11 cellular contexts compared by ENCODE assay signal in the genomic region with DNA sequence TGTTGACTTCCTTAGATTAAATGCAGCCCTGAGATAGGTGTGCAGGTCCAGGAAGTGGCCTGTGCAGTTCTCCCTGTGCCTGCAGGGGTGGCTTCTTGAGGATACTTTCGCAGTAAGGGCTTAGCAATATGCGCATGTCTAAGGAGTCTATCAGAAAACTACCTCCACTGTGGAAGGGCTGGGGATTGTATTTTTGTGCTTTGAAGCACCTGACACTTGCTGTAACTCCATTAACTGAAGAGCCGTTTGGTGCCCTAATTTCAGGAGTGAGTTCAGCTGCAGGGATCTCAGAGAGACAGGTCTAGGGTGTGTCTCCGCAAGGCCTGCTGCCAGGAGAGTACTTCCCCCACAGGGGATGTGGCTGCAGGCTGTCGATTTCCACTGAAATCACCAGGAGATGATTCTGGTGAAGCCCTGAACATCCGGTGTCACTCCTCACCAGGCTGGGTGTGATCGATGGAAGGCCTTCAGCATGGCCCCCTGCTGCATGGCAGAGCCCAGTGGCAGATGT. TPM values are rescaled to one million over a fixed set of nuclear protein-coding genes. Genes with fewer than 3 reads are reported as not detected.
DNase-seq lines count a peak whose midpoint lies in the region; ATAC-seq, FAIRE-seq and TF ChIP-seq lines count a peak whose summit lies in the region.
"Had no signal": no experiment of that assay in that cellular context is flagged by ENCODE, and none has a peak within 500 bp of the region (broad histone marks: within the 10 kb centered on the region; RNA-seq: fewer than 3 reads in every experiment).

No MANE protein-coding gene starts in this region.

- H3K9me3 ChIP-seq in Loucy (ENCODE audit: insufficient read depth, low read depth, low read length) = no peaks in the 10 kb centered on the region
- no peaks in the 10 kb centered on the region for H3K9me3 ChIP-seq in pancreas

- peaks cover 79% of the 10 kb centered on the region for H3K4me1 Mint-ChIP-seq in activated T-helper 2 cell treated with anti-CD3 and anti-CD28 coated beads, Interferon-gamma antibody, Interleukin-2, Interleukin-4, amounts not matched to agents 10 μg/mL and 5 μg/mL and 100 μg/mL, durations not matched to agents 14 hours and 24 hours and 36 hours (ENCODE audit: low read depth)

- peaks cover 97% of the 10 kb centered on the region for H3K79me2 ChIP-seq in Loucy (ENCODE audit: insufficient read depth, low read length)

- intact Hi-C loops in activated T-helper 2 cell treated with anti-CD3 and anti-CD28 coated beads, Interferon-gamma antibody, Interleukin-2, Interleukin-4, amounts not matched to agents 10 μg/mL and 5 μg/mL and 100 μg/mL, durations not matched to agents 14 hours and 24 hours and 36 hours (cut with micrococcal nuclease) = loop anchor here (1.0 to 10.0 kb wide), 4 partner anchors 8 to 785 kb away; no protein-coding TSS in a partner anchor
- intact Hi-C loops in left ventricle myocardium superior (cut with micrococcal nuclease) = no loop called here
- intact Hi-C loops in pancreas (cut with DNase I) = no loop called here

- CTCF ChIA-PET in HEK293T (lab: Yijun Ruan, JAX) = no interaction called here

- H3F3A ChIP-seq in Loucy (ENCODE audit: low read depth) = no peaks in the 10 kb centered on the region

- no peaks in the 10 kb centered on the region for H3K27me3 ChIP-seq in Loucy (ENCODE audit: insufficient read depth, low read length, poor library complexity, severe bottlenecking)
- no peaks in the 10 kb centered on the region for H3K27me3 ChIP-seq in pancreas

- H3K36me3 Mint-ChIP-seq in activated T-helper 2 cell treated with anti-CD3 and anti-CD28 coated beads, Interferon-gamma antibody, Interleukin-2, Interleukin-4, amounts not matched to agents 10 μg/mL and 5 μg/mL and 100 μg/mL, durations not matched to agents 14 hours and 24 hours and 36 hours (ENCODE audit: low read depth) = peaks cover 74% of the 10 kb centered on the region

- peak overlapping the region; percentile 50 for H3K4me2 ChIP-seq in Loucy (ENCODE audit: low read depth, low read length, poor library complexity, severe bottlenecking)

- no peaks in the 10 kb centered on the region for H3K9me2 ChIP-seq in Loucy (replicated peaks; ENCODE audit: low read depth, low read length)

- no peak for FAIRE-seq in pancreas (lab: Jason Lieb, UNC)

- peak overlapping the region; percentile 56 for H3K4me3 Mint-ChIP-seq in activated T-helper 2 cell treated with anti-CD3 and anti-CD28 coated beads, Interferon-gamma antibody, Interleukin-2, Interleukin-4, amounts not matched to agents 10 μg/mL and 5 μg/mL and 100 μg/mL, durations not matched to agents 14 hours and 24 hours and 36 hours (ENCODE audit: low read depth)
- H3K4me3 Mint-ChIP-seq: T-helper 1 cell treated with Interleukin-12 subunit alpha and Interleukin-12 subunit beta and Interleukin-4 antibody, amounts not matched to agents 30 μg/mL and 1 μg/mL, for 36 hours had no signal

- no peak overlapping the region for H2AFZ ChIP-seq in Loucy (ENCODE audit: low read length)

- peak; percentile 40 for DNase-seq in SKM-1 treated with dmso at 0.1 percent for 144 hours (lab: John Stamatoyannopoulos, UW; ENCODE audit: unreplicated experiment)
- no peak for DNase-seq in SKM-1 (lab: John Stamatoyannopoulos, UW; ENCODE audit: unreplicated experiment)
- DNase-seq in activated T-helper 2 cell treated with anti-CD3 and anti-CD28 coated beads, Interferon-gamma antibody, Interleukin-2, Interleukin-4, amounts not matched to agents 10 μg/mL and 5 μg/mL and 100 μg/mL, durations not matched to agents 14 hours and 24 hours and 36 hours (ENCODE audit: low spot score) = peak; percentile 60
- peak; percentile 33 for DNase-seq in stimulated activated naive CD4-positive, alpha-beta T cell treated with Interleukin-2 at 50 U/mL for 16 hours (lab: John Stamatoyannopoulos, UW)
- no peak for DNase-seq in HEK293T (ENCODE audit: extremely low spot score)
- no peak for DNase-seq in left ventricle myocardium superior
- no peak for DNase-seq in pancreas
- DNase-seq: cortex of kidney had no signal

- no peak overlapping the region for H3K27ac ChIP-seq in pancreas

- H3K9me3 Mint-ChIP-seq in activated T-helper 2 cell treated with anti-CD3 and anti-CD28 coated beads, Interferon-gamma antibody, Interleukin-2, Interleukin-4, amounts not matched to agents 10 μg/mL and 5 μg/mL and 100 μg/mL, durations not matched to agents 14 hours and 24 hours and 36 hours = no peaks in the 10 kb centered on the region
- H3K9me3 Mint-ChIP-seq: T-helper 1 cell treated with Interleukin-12 subunit alpha and Interleukin-12 subunit beta and Interleukin-4 antibody, amounts not matched to agents 30 μg/mL and 1 μg/mL, for 36 hours had no signal

- H3K36me3 ChIP-seq in Loucy (ENCODE audit: insufficient read depth, low read length) (peaks cover 26% of the 10 kb centered on the region; the same call in 1 of the 2 replicates), pancreas (no peaks in the 10 kb centered on the region)

- H3K4me3 ChIP-seq in Loucy (ENCODE audit: low read length, poor library complexity, severe bottlenecking) = no peak overlapping the region
- no peak overlapping the region for H3K4me3 ChIP-seq in pancreas
- H3K4me3 ChIP-seq: lung had no signal

- POLR2A ChIA-PET in HEK293T (lab: Yijun Ruan, JAX) = no interaction called here

- H3K4me1 ChIP-seq in Loucy (ENCODE audit: insufficient read depth, low read length, poor library complexity, severe bottlenecking) (peaks cover 68% of the 10 kb centered on the region), pancreas (no peaks in the 10 kb centered on the region)

- no peaks in the 10 kb centered on the region for H4K20me1 ChIP-seq in Loucy (ENCODE audit: insufficient read depth, low read length, poor library complexity, severe bottlenecking)

- no peak overlapping the region for H3K27ac Mint-ChIP-seq in activated T-helper 2 cell treated with anti-CD3 and anti-CD28 coated beads, Interferon-gamma antibody, Interleukin-2, Interleukin-4, amounts not matched to agents 10 μg/mL and 5 μg/mL and 100 μg/mL, durations not matched to agents 14 hours and 24 hours and 36 hours
- H3K27ac Mint-ChIP-seq: T-helper 1 cell treated with Interleukin-12 subunit alpha and Interleukin-12 subunit beta and Interleukin-4 antibody, amounts not matched to agents 30 μg/mL and 1 μg/mL, for 36 hours had no signal

- H3K27me3 Mint-ChIP-seq in activated T-helper 2 cell treated with anti-CD3 and anti-CD28 coated beads, Interferon-gamma antibody, Interleukin-2, Interleukin-4, amounts not matched to agents 10 μg/mL and 5 μg/mL and 100 μg/mL, durations not matched to agents 14 hours and 24 hours and 36 hours (ENCODE audit: low read depth) = no peaks in the 10 kb centered on the region

- no peak overlapping the region for H3K9ac ChIP-seq in Loucy (ENCODE audit: low read depth, low read length, poor library complexity, severe bottlenecking)

- ATAC-seq in left ventricle myocardium superior = no peak
- ATAC-seq in pancreas = no peak

- TF ChIP-seq CTCF in Loucy (conservative IDR thresholded peaks at IDR 0.05; ENCODE audit: low read length) (no peak), pancreas (IDR thresholded peaks at IDR 0.05) (no peak)

- 67 to 68% methylated on average over 7 of the region's 7 CpGs for WGBS in pancreas, 2 donors

TF ChIP-seq in HEK293T, 16 proteins besides CTCF, POLR2A, EP300 and RAD21:
- no peak for TF ChIP-seq PKNOX1 (IDR thresholded peaks at IDR 0.05)
- TF ChIP-seq FOXM1 (IDR thresholded peaks at IDR 0.05; ENCODE audit: borderline replicate concordance) = no peak
- TF ChIP-seq ARNT (IDR thresholded peaks at IDR 0.05) = no peak
- no peak for TF ChIP-seq LEF1 (IDR thresholded peaks at IDR 0.05; ENCODE audit: borderline replicate concordance)
- no peak for TF ChIP-seq SUZ12 (IDR thresholded peaks at IDR 0.05)
- no peak for TF ChIP-seq HDGF (IDR thresholded peaks at IDR 0.05; ENCODE audit: borderline replicate concordance)
- TF ChIP-seq FOXA1 (IDR thresholded peaks at IDR 0.05) = no peak
- TF ChIP-seq FOXK2 (IDR thresholded peaks at IDR 0.05) = no peak
- no peak for TF ChIP-seq CTBP1 (IDR thresholded peaks at IDR 0.05; ENCODE audit: borderline replicate concordance)
- no peak for TF ChIP-seq SP1 (IDR thresholded peaks at IDR 0.05)
- no peak for TF ChIP-seq NFRKB (IDR thresholded peaks at IDR 0.05)
- no peak for TF ChIP-seq BHLHE40 (IDR thresholded peaks at IDR 0.05; ENCODE audit: borderline replicate concordance)
- no peak for TF ChIP-seq L3MBTL2 (conservative IDR thresholded peaks at IDR 0.05)
- TF ChIP-seq TARDBP (IDR thresholded peaks at IDR 0.05) = no peak

RNA-seq across cellular contexts. Expression of gene IKZF1, which starts 35.5 kb away (rescaled TPM):
- 360 and 371 TPM in 2 replicates for total RNA-seq in activated T-helper 2 cell treated with anti-CD3 and anti-CD28 coated beads, Interferon-gamma antibody, Interleukin-2, Interleukin-4, amounts not matched to agents 10 μg/mL and 5 μg/mL and 100 μg/mL, durations not matched to agents 14 hours and 24 hours and 36 hours
- total RNA-seq in left ventricle myocardium superior (3.7 TPM), pancreas (1 to 10 TPM in 5 of 6 donors, under 1 TPM in 1; 0.93 to 8.1 (median 2.6) TPM)
- under 1 TPM; 0.70 to 0.87 TPM for polyA plus RNA-seq in pancreas

Comparison
In these comparisons a context has a peak if more than half of its experiments do, and no peak if none do; other contexts are left out.
1. DNase-seq: peak in SKM-1 treated with dmso at 0.1 percent for 144 hours (single experiment), activated T-helper 2 cell treated with anti-CD3 and anti-CD28 coated beads, Interferon-gamma antibody, Interleukin-2, Interleukin-4, amounts not matched to agents 10 μg/mL and 5 μg/mL and 100 μg/mL, durations not matched to agents 14 hours and 24 hours and 36 hours (single experiment) and stimulated activated naive CD4-positive, alpha-beta T cell treated with Interleukin-2 at 50 U/mL for 16 hours (single experiment); none in SKM-1 (single experiment), HEK293T (single experiment), left ventricle myocardium superior (single experiment) and pancreas (0 of 6).
2. RNA of gene IKZF1, which starts 35.5 kb away (total RNA-seq): 360 to 371 TPM in activated T-helper 2 cell treated with anti-CD3 and anti-CD28 coated beads, Interferon-gamma antibody, Interleukin-2, Interleukin-4, amounts not matched to agents 10 μg/mL and 5 μg/mL and 100 μg/mL, durations not matched to agents 14 hours and 24 hours and 36 hours; 3.7 TPM in left ventricle myocardium superior (single experiment) and 0.93 to 8.1 TPM in pancreas; every median in the first group is over 10 times any median in the second.